In the genomic region with DNA sequence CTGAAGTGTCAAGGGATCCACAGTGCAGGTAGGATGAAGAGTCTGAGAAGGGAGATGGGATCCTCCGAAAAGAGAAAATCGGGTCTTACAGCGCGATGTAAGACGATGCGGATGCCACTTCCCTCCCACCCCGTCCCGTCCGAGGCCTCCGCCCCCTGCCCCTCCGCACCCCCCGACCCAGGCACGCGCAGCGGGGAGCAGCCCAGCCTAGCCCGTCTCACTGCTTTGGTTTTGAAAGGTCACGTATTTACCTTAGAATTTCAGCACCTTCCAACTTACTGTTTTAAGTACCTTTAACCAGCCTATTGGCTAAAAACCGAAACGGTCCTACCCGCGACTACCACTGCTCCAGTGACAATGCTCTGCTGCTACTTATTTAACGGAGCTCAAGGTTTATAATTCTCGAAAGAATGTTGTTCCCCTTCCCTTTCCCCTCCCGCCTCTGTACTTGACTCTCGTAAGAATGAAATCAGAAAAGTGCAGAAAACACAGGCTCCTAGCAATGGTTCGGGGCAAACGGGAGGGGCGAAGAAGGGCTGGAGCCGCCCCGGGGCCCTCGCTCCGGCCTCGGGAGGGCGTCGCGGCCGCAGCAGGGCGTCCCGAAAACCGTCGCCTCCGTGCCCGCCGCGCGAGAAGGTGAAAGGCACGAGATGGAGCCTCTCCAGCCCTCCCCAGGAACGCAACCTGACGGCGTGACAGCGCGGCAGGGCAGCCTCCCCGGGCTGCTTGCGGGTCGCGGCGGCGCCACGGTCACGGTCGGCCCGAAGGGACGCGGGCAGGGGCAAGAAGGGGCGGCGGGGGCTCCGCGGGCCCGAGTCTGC, we compare ENCODE assay signal across 8 cellular contexts. TPM values are rescaled to one million over a fixed set of nuclear protein-coding genes. Genes with fewer than 3 reads are reported as not detected.
DNase-seq lines count a peak whose midpoint lies in the region; ATAC-seq and TF ChIP-seq lines count a peak whose summit lies in the region.

No MANE protein-coding gene starts in this region.

- H3K4me1 ChIP-seq in neuronal stem cell (ENCODE audit: control insufficient read depth in 2 of 2, insufficient read depth in 1 of 2, low read depth in 1 of 2, low read length in 2 of 2) = peaks cover 0 to 6% of the 10 kb centered on the region in 2 donors
- H3K4me1 ChIP-seq in urinary bladder (ENCODE audit: insufficient read depth) = no peaks in the 10 kb centered on the region

- H2BK12ac ChIP-seq in neuronal stem cell (ENCODE audit: low read length) = no peak overlapping the region

- peak overlapping the region; percentile 98 for H3K18ac ChIP-seq in neuronal stem cell (ENCODE audit: low read length)

- no peak overlapping the region for H2AK5ac ChIP-seq in neuronal stem cell (ENCODE audit: low read depth, low read length)

- CTCF ChIA-PET in AG04449 (lab: Yijun Ruan, JAX) = interaction anchor here (1.2 to 3.3 kb wide), 5 partner anchors 20 to 281 kb away, joined by 3 to 9 read pairs (median 4); no protein-coding TSS in a partner anchor

- no CpG with 5 or more reads among the region's 69 CpGs for WGBS in neuronal stem cell (ENCODE audit: extremely low coverage in 2 of 2, insufficient read length in 2 of 2, insufficient replicate concordance in 1 of 2), 2 donors
- WGBS in urinary bladder = under 1% methylated on average over 69 of the region's 69 CpGs

- H3K14ac ChIP-seq in neuronal stem cell (ENCODE audit: low read length) = no peak overlapping the region

- H3K4me3 ChIP-seq in AG04449 (ENCODE audit: low read depth, low read length) = peak overlapping the region; percentile 77
- peak overlapping the region; percentile 75 to 99 for H3K4me3 ChIP-seq in neuronal stem cell (ENCODE audit: low read length in 2 of 2)
- peak overlapping the region; percentile 78 for H3K4me3 ChIP-seq in urinary bladder (ENCODE audit: low read depth, low read length)

- H3K4me2 ChIP-seq in neuronal stem cell (ENCODE audit: insufficient read depth, low read length, poor library complexity, severe bottlenecking) = peak overlapping the region; percentile 97

- H2BK5ac ChIP-seq in neuronal stem cell (ENCODE audit: low read length) = peak overlapping the region; percentile 75

- peak; percentile 10 for TF ChIP-seq CTCF in AG04449 (IDR thresholded peaks at IDR 0.05; ENCODE audit: insufficient read depth, low read length, missing control alignments)

- DNase-seq in AG04449 (ENCODE audit: low read depth, low spot score) (no peak), OCI-M1 (lab: John Stamatoyannopoulos, UW) (peak; percentile 71), activated gamma-delta T cell (lab: John Stamatoyannopoulos, UW) (peak; percentile 48), foreskin melanocyte (peak; percentile 24), neuronal stem cell (ENCODE audit: low spot score) (peak; percentile 33)

- no peak overlapping the region for H2BK120ac ChIP-seq in neuronal stem cell (ENCODE audit: low read depth, low read length)

- peak overlapping the region; percentile 80 for H3K23ac ChIP-seq in neuronal stem cell (ENCODE audit: low read depth, low read length, poor library complexity)

- H3K9ac ChIP-seq in neuronal stem cell (ENCODE audit: low read depth, low read length, poor library complexity) = peak overlapping the region; percentile 91

- H3K27ac ChIP-seq in neuronal stem cell (replicated peaks; ENCODE audit: low read length) (no peak overlapping the region), urinary bladder (ENCODE audit: low read depth) (peak overlapping the region; percentile 88)

- peak overlapping the region; percentile 93 for H2AFZ ChIP-seq in neuronal stem cell (ENCODE audit: low read length)

- no peaks in the 10 kb centered on the region for H3K9me3 ChIP-seq in neuronal stem cell (replicated peaks in 1 of 2; ENCODE audit: control insufficient read depth in 2 of 2, insufficient read depth in 1 of 2, low read depth in 1 of 2, low read length in 2 of 2)

- POLR2A ChIA-PET in AG04449 (lab: Yijun Ruan, JAX) = interaction anchor here (0.6 to 2.0 kb wide), 7 partner anchors 12 to 377 kb away, joined by 3 to 24 read pairs (median 4); a partner anchor contains a TSS

- H3K36me3 ChIP-seq in neuronal stem cell (replicated peaks in 1 of 2; ENCODE audit: control insufficient read depth in 2 of 2, insufficient read depth in 2 of 2, low read length in 2 of 2) (peaks cover 0 to 3% of the 10 kb centered on the region in 2 donors), urinary bladder (ENCODE audit: insufficient read depth) (no peaks in the 10 kb centered on the region)

- peaks cover 5% of the 10 kb centered on the region for H3K79me1 ChIP-seq in neuronal stem cell (ENCODE audit: low read depth, low read length)

- no peaks in the 10 kb centered on the region for H3K27me3 ChIP-seq in neuronal stem cell (ENCODE audit: control insufficient read depth in 3 of 3, insufficient read depth in 3 of 3, low read depth in 1 of 3, low read length in 3 of 3)

- ATAC-seq in GM18867 (IDR thresholded peaks at IDR 0.05; ENCODE audit: unreplicated experiment) (peak; percentile 23), HG03095 (IDR thresholded peaks at IDR 0.05; ENCODE audit: unreplicated experiment) (peak; percentile 22)

- no peak overlapping the region for H3K4ac ChIP-seq in neuronal stem cell (ENCODE audit: low read length)

- H2BK15ac ChIP-seq in neuronal stem cell (ENCODE audit: low read length) = peak overlapping the region; percentile 89

- H4K91ac ChIP-seq in neuronal stem cell (ENCODE audit: low read depth, low read length, poor library complexity) = no peak overlapping the region

- peak overlapping the region; percentile 17 for H4K8ac ChIP-seq in neuronal stem cell (ENCODE audit: low read depth, low read length)

RNA-seq across cellular contexts. Expression of a gene that starts 0.7 kb away (rescaled TPM):
- polyA plus RNA-seq in neuronal stem cell (2013, experiment 1 of 2) = 10.9 TPM
- polyA plus RNA-seq in neuronal stem cell (2013, experiment 2 of 2) = 10.7 TPM
- total RNA-seq in urinary bladder = 80.7 TPM
- polyA plus RNA-seq in urinary bladder = 66.7 TPM

RNA-seq across cellular contexts. Expression of a gene that starts 12.4 kb away (rescaled TPM):
- polyA plus RNA-seq in neuronal stem cell (2013, experiment 1 of 2) = 2.7 TPM
- 3.0 TPM for polyA plus RNA-seq in neuronal stem cell (2013, experiment 2 of 2)
- 2.7 TPM for total RNA-seq in urinary bladder
- 1.2 TPM for polyA plus RNA-seq in urinary bladder
